In genomic region chr2:224930990-224931389, GRCh38 we compare ENCODE assay signal across 10 cellular contexts.
DNase-seq lines count a peak whose midpoint lies in the region; ATAC-seq and TF ChIP-seq lines count a peak whose summit lies in the region.
"Had no signal": no experiment of that assay in that cellular context is flagged by ENCODE, and none has a peak within 500 bp of the region (broad histone marks: within the 10 kb centered on the region; RNA-seq: fewer than 3 reads in every experiment).

No MANE protein-coding gene starts in this region.

- POLR2A ChIA-PET in SK-N-SH (lab: Yijun Ruan, JAX): no interaction called here

- H3K9me2 ChIP-seq in SK-N-SH (no peaks in the 10 kb centered on the region), Loucy (replicated peaks; ENCODE audit: low read depth, low read length) (no peaks in the 10 kb centered on the region)

- H3K27me3 Mint-ChIP-seq in activated naive CD8-positive, alpha-beta T cell treated with anti-CD3 and anti-CD28 coated beads, Interleukin-2, amount 50 U/mL, for 24 hours: no peaks in the 10 kb centered on the region
- no peaks in the 10 kb centered on the region for H3K27me3 Mint-ChIP-seq in endothelial cell (ENCODE audit: unreplicated experiment)

- H3K4me2 ChIP-seq in SK-N-SH: no peak overlapping the region
- H3K4me2 ChIP-seq in Loucy (ENCODE audit: low read depth, low read length, poor library complexity, severe bottlenecking): peak overlapping the region; percentile 72

- H3K9me3 Mint-ChIP-seq in activated naive CD8-positive, alpha-beta T cell treated with anti-CD3 and anti-CD28 coated beads, Interleukin-2, amount 50 U/mL, for 24 hours: no peaks in the 10 kb centered on the region
- H3K9me3 Mint-ChIP-seq in stimulated activated effector memory CD8-positive, alpha-beta T cell treated with anti-CD3 and anti-CD28 coated beads, Interleukin-12 subunit alpha, Interleukin-12 subunit beta, amount 100 ng/mL, for 72 hours: no peaks in the 10 kb centered on the region
- no peaks in the 10 kb centered on the region for H3K9me3 Mint-ChIP-seq in endothelial cell (ENCODE audit: unreplicated experiment)

- H3K27ac ChIP-seq in SK-N-SH (ENCODE audit: low read depth in 2 of 2, low read length in 1 of 2): no peak overlapping the region
- H3K27ac ChIP-seq: 22Rv1 had no signal

- H3K4me3 Mint-ChIP-seq in activated naive CD8-positive, alpha-beta T cell treated with anti-CD3 and anti-CD28 coated beads, Interleukin-2, amount 50 U/mL, for 24 hours: peak overlapping the region; percentile 52
- H3K4me3 Mint-ChIP-seq in stimulated activated effector memory CD8-positive, alpha-beta T cell treated with anti-CD3 and anti-CD28 coated beads, Interleukin-12 subunit alpha, Interleukin-12 subunit beta, amount 100 ng/mL, for 72 hours: peak overlapping the region; percentile 61
- no peak overlapping the region for H3K4me3 Mint-ChIP-seq in endothelial cell (ENCODE audit: unreplicated experiment)

- H4K20me1 ChIP-seq in SK-N-SH (ENCODE audit: insufficient read depth) (no peaks in the 10 kb centered on the region), Loucy (ENCODE audit: insufficient read depth, low read length, poor library complexity, severe bottlenecking) (no peaks in the 10 kb centered on the region)

- H3K27me3 ChIP-seq in SK-N-SH (ENCODE audit: insufficient read depth) (no peaks in the 10 kb centered on the region), Loucy (ENCODE audit: insufficient read depth, low read length, poor library complexity, severe bottlenecking) (no peaks in the 10 kb centered on the region)

- H2AFZ ChIP-seq in SK-N-SH (ENCODE audit: low read depth) (no peak overlapping the region), Loucy (ENCODE audit: low read length) (no peak overlapping the region)

- H3K4me1 ChIP-seq in SK-N-SH (ENCODE audit: control insufficient read depth in 1 of 2, insufficient read depth in 2 of 2, low read depth in 1 of 2, low read length in 1 of 2): peaks cover 0 to 19% of the 10 kb centered on the region in 2 experiments; a peak in 2 of 4 replicates
- H3K4me1 ChIP-seq in Loucy (ENCODE audit: insufficient read depth, low read length, poor library complexity, severe bottlenecking): peaks cover 79% of the 10 kb centered on the region

- H3K36me3 Mint-ChIP-seq in activated naive CD8-positive, alpha-beta T cell treated with anti-CD3 and anti-CD28 coated beads, Interleukin-2, amount 50 U/mL, for 24 hours (ENCODE audit: low read depth): peaks cover 72% of the 10 kb centered on the region
- H3K36me3 Mint-ChIP-seq in stimulated activated effector memory CD8-positive, alpha-beta T cell treated with anti-CD3 and anti-CD28 coated beads, Interleukin-12 subunit alpha, Interleukin-12 subunit beta, amount 100 ng/mL, for 72 hours: peaks cover 66% of the 10 kb centered on the region
- H3K36me3 Mint-ChIP-seq in endothelial cell (ENCODE audit: low read depth, unreplicated experiment): no peaks in the 10 kb centered on the region

- TF ChIP-seq CTCF in SK-N-SH (IDR thresholded peaks at IDR 0.05): peak; percentile 17
- peak; percentile 62 for TF ChIP-seq CTCF in Loucy (conservative IDR thresholded peaks at IDR 0.05; ENCODE audit: low read length)
- no peak for TF ChIP-seq CTCF in endothelial cell (IDR thresholded peaks at IDR 0.05; ENCODE audit: unreplicated experiment)

- H3F3A ChIP-seq in SK-N-SH (replicated peaks; ENCODE audit: insufficient read depth) (peaks cover 20% of the 10 kb centered on the region), Loucy (ENCODE audit: low read depth) (peaks cover 4% of the 10 kb centered on the region; the same call in 1 of the 2 replicates)

- CTCF ChIA-PET in SK-N-SH (lab: Yijun Ruan, JAX): interaction anchor here (2.1 kb wide), 1 partner anchor 71 kb away, joined by 8 read pairs; no protein-coding TSS in a partner anchor

- H3K9ac ChIP-seq in SK-N-SH: no peak overlapping the region
- H3K9ac ChIP-seq in Loucy (ENCODE audit: low read depth, low read length, poor library complexity, severe bottlenecking): peak overlapping the region; percentile 66

- H3K4me1 Mint-ChIP-seq in activated naive CD8-positive, alpha-beta T cell treated with anti-CD3 and anti-CD28 coated beads, Interleukin-2, amount 50 U/mL, for 24 hours: peaks cover 97% of the 10 kb centered on the region
- H3K4me1 Mint-ChIP-seq in stimulated activated effector memory CD8-positive, alpha-beta T cell treated with anti-CD3 and anti-CD28 coated beads, Interleukin-12 subunit alpha, Interleukin-12 subunit beta, amount 100 ng/mL, for 72 hours: peaks cover 93% of the 10 kb centered on the region
- peaks cover 3% of the 10 kb centered on the region for H3K4me1 Mint-ChIP-seq in endothelial cell (ENCODE audit: unreplicated experiment)

- 96% methylated on average over 3 of the region's 3 CpGs for WGBS in SK-N-SH (ENCODE audit: low lambda C conversion rate)

- TF ChIP-seq RAD21 in SK-N-SH (IDR thresholded peaks at IDR 0.05; ENCODE audit: low read length): peak; percentile 40; the same call in 1 of the 2 replicates

- H3K4me3 ChIP-seq in SK-N-SH (ENCODE audit: low read depth in 2 of 2, low read length in 1 of 2): no peak overlapping the region
- H3K4me3 ChIP-seq in Loucy (ENCODE audit: low read length, poor library complexity, severe bottlenecking): no peak overlapping the region

- H3K79me2 ChIP-seq in SK-N-SH (ENCODE audit: insufficient read depth) (peaks cover 31% of the 10 kb centered on the region; the same call in 1 of the 2 replicates), Loucy (ENCODE audit: insufficient read depth, low read length) (peaks cover 55% of the 10 kb centered on the region)

- TF ChIP-seq EP300 in SK-N-SH (IDR thresholded peaks at IDR 0.05; ENCODE audit: borderline replicate concordance in 1 of 2, low read depth in 1 of 2, low read length in 1 of 2): no peak

- H3K9me3 ChIP-seq in SK-N-SH (no peaks in the 10 kb centered on the region), Loucy (ENCODE audit: insufficient read depth, low read depth, low read length) (no peaks in the 10 kb centered on the region)

- H3K36me3 ChIP-seq in SK-N-SH (replicated peaks in 1 of 2; ENCODE audit: control insufficient read depth in 1 of 2, insufficient read depth in 2 of 2, low read length in 1 of 2): peaks cover 7 to 23% of the 10 kb centered on the region in 2 experiments
- peaks cover 47% of the 10 kb centered on the region; the same call in 1 of the 2 replicates for H3K36me3 ChIP-seq in Loucy (ENCODE audit: insufficient read depth, low read length)

- DNase-seq in SK-N-SH (no peak), endothelial cell (ENCODE audit: low spot score) (no peak)
- no peak for DNase-seq in activated naive CD8-positive, alpha-beta T cell treated with anti-CD3 and anti-CD28 coated beads, Interleukin-2, amount 50 U/mL, for 24 hours
- no peak for DNase-seq in stimulated activated effector memory CD8-positive, alpha-beta T cell treated with anti-CD3 and anti-CD28 coated beads, Interleukin-12 subunit alpha, Interleukin-12 subunit beta, amount 100 ng/mL, for 72 hours (ENCODE audit: low spot score in 2 of 2)
- DNase-seq: stimulated activated CD4-positive, alpha-beta T cell treated with anti-CD3 and anti-CD28 coated beads, Interleukin-15, amount 100 ng/mL, for 24 hours had no signal

- peak overlapping the region; percentile 94 for H3K27ac Mint-ChIP-seq in activated naive CD8-positive, alpha-beta T cell treated with anti-CD3 and anti-CD28 coated beads, Interleukin-2, amount 50 U/mL, for 24 hours
- H3K27ac Mint-ChIP-seq in stimulated activated effector memory CD8-positive, alpha-beta T cell treated with anti-CD3 and anti-CD28 coated beads, Interleukin-12 subunit alpha, Interleukin-12 subunit beta, amount 100 ng/mL, for 72 hours: peak overlapping the region; percentile 97
- H3K27ac Mint-ChIP-seq in endothelial cell (ENCODE audit: unreplicated experiment): no peak overlapping the region

- no peak for ATAC-seq in SK-N-SH treated with all-trans-retinoic acid at 6 μM for 48 hours
- no peak for ATAC-seq in activated naive CD8-positive, alpha-beta T cell treated with anti-CD3 and anti-CD28 coated beads, Interleukin-2, amount 50 U/mL, for 24 hours
- ATAC-seq in stimulated activated effector memory CD8-positive, alpha-beta T cell treated with anti-CD3 and anti-CD28 coated beads, Interleukin-12 subunit alpha, Interleukin-12 subunit beta, amount 100 ng/mL, for 72 hours: no peak
- no peak for ATAC-seq in GM19035 (IDR thresholded peaks at IDR 0.05; ENCODE audit: unreplicated experiment)
- no peak for ATAC-seq in GM21360 (IDR thresholded peaks at IDR 0.05; ENCODE audit: unreplicated experiment)

TF ChIP-seq in SK-N-SH, 30 proteins besides CTCF, POLR2A, EP300 and RAD21:
- TF ChIP-seq SMC3 (IDR thresholded peaks at IDR 0.05; ENCODE audit: low read depth, low read length) (peak; percentile 21; the same call in 1 of the 2 replicates), RCOR1 (IDR thresholded peaks at IDR 0.05; ENCODE audit: low read length) (no peak)

TF ChIP-seq in SK-N-SH treated with all-trans-retinoic acid at 6 μM for 48 hours, 23 proteins besides CTCF, POLR2A, EP300 and RAD21:
- TF ChIP-seq TOX (CRISPR knock-in tag; IDR thresholded peaks at IDR 0.05; ENCODE audit: borderline replicate concordance): no peak
- TF ChIP-seq CREB5 (CRISPR knock-in tag; IDR thresholded peaks at IDR 0.05; ENCODE audit: low read depth): no peak
- TF ChIP-seq SNAI2 (CRISPR knock-in tag; IDR thresholded peaks at IDR 0.05): no peak
- TF ChIP-seq GLIS3 (CRISPR knock-in tag; IDR thresholded peaks at IDR 0.05): no peak
- TF ChIP-seq ZC3H10 (CRISPR knock-in tag; IDR thresholded peaks at IDR 0.05): no peak
- no peak for TF ChIP-seq PPARA (CRISPR knock-in tag; IDR thresholded peaks at IDR 0.05; ENCODE audit: borderline replicate concordance)
- no peak for TF ChIP-seq OSR1 (CRISPR knock-in tag; IDR thresholded peaks at IDR 0.05)
- no peak for TF ChIP-seq BACH2 (CRISPR knock-in tag; IDR thresholded peaks at IDR 0.05; ENCODE audit: borderline replicate concordance)
- TF ChIP-seq ZNF70 (CRISPR knock-in tag; IDR thresholded peaks at IDR 0.05): no peak
- TF ChIP-seq ARNTL (CRISPR knock-in tag; IDR thresholded peaks at IDR 0.05; ENCODE audit: borderline replicate concordance, low read depth): no peak
- TF ChIP-seq TCF4 (CRISPR knock-in tag; IDR thresholded peaks at IDR 0.05; ENCODE audit: borderline replicate concordance): no peak
- TF ChIP-seq ISL1 (CRISPR knock-in tag; IDR thresholded peaks at IDR 0.05): no peak
- TF ChIP-seq ZFP3 (CRISPR knock-in tag; IDR thresholded peaks at IDR 0.05): no peak
